In the genomic region with DNA sequence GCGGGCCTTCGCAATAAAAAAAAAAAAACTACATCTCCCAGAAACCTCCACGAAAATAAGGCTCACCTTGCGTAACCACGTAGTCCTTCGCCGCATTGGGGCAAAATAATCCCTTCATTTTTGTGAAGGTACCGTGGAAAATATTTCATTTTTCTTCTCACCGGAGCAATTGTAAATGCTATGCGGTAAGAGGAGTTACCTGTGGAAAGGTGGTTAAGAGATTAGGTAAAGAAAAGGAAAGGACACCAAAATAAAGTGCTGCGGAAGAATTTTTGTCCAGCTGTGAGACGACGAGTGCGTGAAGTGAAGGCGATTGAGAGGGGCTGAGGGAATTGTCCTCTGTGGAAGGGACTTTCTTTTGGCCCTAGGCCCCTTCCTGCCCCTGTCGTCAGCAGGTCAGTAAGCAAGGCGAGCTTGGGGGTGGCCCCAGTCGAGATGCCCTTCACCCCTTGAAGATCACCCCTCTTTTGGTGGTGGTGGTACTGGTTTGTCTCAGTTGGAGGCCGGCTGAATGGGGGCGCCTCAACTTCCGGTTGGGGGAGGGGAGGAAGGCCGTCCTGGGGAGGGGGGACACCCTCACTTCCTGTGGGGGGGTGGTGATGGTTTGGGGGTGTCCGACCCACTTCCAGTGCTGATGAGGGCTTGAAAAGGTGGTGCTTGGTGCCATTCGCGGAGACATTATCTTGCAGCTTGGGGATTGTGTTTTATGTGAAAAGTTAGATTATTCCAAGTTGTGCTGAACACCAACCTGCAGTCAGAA, we compare ENCODE assay signal across 1 cellular context.
A peak's percentile ranks its signal among the peaks of the same experiment; 100 is the strongest.
TF ChIP-seq lines count a peak whose summit lies in the region.

Gene HMG20A, plus strand, starts transcription at position 279 of the 760 bp plus-strand sequence. CDS start 37,520 bp downstream, outside the sequence.

TF ChIP-seq in GM12878, 131 proteins besides CTCF, POLR2A, EP300 and RAD21 (continued from another document and continues in another):
- TF ChIP-seq, protein P1, sequence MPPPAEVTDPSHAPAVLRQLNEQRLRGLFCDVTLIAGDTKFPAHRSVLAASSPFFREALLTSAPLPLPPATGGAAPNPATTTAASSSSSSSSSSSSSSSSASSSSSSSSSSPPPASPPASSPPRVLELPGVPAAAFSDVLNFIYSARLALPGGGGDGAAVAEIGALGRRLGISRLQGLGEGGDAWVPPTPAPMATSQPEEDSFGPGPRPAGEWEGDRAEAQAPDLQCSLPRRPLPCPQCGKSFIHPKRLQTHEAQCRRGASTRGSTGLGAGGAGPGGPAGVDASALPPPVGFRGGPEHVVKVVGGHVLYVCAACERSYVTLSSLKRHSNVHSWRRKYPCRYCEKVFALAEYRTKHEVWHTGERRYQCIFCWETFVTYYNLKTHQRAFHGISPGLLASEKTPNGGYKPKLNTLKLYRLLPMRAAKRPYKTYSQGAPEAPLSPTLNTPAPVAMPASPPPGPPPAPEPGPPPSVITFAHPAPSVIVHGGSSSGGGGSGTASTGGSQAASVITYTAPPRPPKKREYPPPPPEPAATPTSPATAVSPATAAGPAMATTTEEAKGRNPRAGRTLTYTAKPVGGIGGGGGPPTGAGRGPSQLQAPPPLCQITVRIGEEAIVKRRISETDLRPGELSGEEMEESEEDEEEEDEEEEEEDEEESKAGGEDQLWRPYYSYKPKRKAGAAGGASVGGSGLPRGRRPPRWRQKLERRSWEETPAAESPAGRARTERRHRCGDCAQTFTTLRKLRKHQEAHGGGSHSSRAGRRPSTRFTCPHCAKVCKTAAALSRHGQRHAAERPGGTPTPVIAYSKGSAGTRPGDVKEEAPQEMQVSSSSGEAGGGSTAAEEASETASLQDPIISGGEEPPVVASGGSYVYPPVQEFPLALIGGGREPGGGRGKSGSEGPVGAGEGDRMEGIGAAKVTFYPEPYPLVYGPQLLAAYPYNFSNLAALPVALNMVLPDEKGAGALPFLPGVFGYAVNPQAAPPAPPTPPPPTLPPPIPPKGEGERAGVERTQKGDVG (CRISPR knock-in tag; IDR thresholded peaks at IDR 0.05), result no peak
- TF ChIP-seq ZSCAN29 (IDR thresholded peaks at IDR 0.05) (no peak), BHLHE40 (IDR thresholded peaks at IDR 0.05; ENCODE audit: borderline replicate concordance in 1 of 2, low read depth in 2 of 2, low read length in 1 of 2) (peak in 1 of 2 experiments; percentile 17; a peak in 1 of 4 replicates), RBBP5 (conservative IDR thresholded peaks at IDR 0.05) (no peak), ZZZ3 (IDR thresholded peaks at IDR 0.05; ENCODE audit: control insufficient read depth, insufficient read length, low read depth) (no peak), HDGF (IDR thresholded peaks at IDR 0.05) (0 out of 2 replicates have a peak, but pooled peaks have one; percentile 60), JUNB (IDR thresholded peaks at IDR 0.05) (0 out of 2 replicates have a peak, but pooled peaks have one; percentile 23), ZNF24 (IDR thresholded peaks at IDR 0.05) (no peak), PML (IDR thresholded peaks at IDR 0.05; ENCODE audit: low read length) (no peak; the same call in 1 of the 2 replicates), MYB (IDR thresholded peaks at IDR 0.05; ENCODE audit: borderline replicate concordance, low read depth, low read length) (no peak), NR2C1 (IDR thresholded peaks at IDR 0.05) (peak; percentile 84), MYC (IDR thresholded peaks at IDR 0.05; ENCODE audit: insufficient read depth, insufficient read length, insufficient replicate concordance, low read length, severe bottlenecking) (no peak), YBX1 (IDR thresholded peaks at IDR 0.05) (no peak), EED (IDR thresholded peaks at IDR 0.05; ENCODE audit: low read depth) (peak; percentile 58; the same call in 1 of the 2 replicates), HSF1 (IDR thresholded peaks at IDR 0.05; ENCODE audit: low read depth, low read length) (0 out of 2 replicates have a peak, but pooled peaks have one; percentile 29), STAT3 (IDR thresholded peaks at IDR 0.05; ENCODE audit: low read depth, low read length) (no peak), CBX3 (IDR thresholded peaks at IDR 0.05; ENCODE audit: borderline replicate concordance, low read depth) (no peak), TCF3 (IDR thresholded peaks at IDR 0.05; ENCODE audit: borderline replicate concordance, insufficient read depth, low read depth, low read length) (0 out of 2 replicates have a peak, but pooled peaks have one; percentile 37), IRF4 (IDR thresholded peaks at IDR 0.05; ENCODE audit: low read depth, low read length) (0 out of 2 replicates have a peak, but pooled peaks have one; percentile 6), POLR2AphosphoS5 (IDR thresholded peaks at IDR 0.05; ENCODE audit: low read length) (peak; percentile 87), ZNF687 (IDR thresholded peaks at IDR 0.05) (0 out of 2 replicates have a peak, but pooled peaks have one; percentile 36), NBN (IDR thresholded peaks at IDR 0.05) (peak; percentile 98), SMARCA5 (IDR thresholded peaks at IDR 0.05) (no peak; the same call in 1 of the 2 replicates), KLF5 (IDR thresholded peaks at IDR 0.05; ENCODE audit: partially characterized antibody) (peak; percentile 33), POU2F2 (IDR thresholded peaks at IDR 0.05; ENCODE audit: borderline replicate concordance, low read depth, low read length) (peak; percentile 35; the same call in 2 of the 3 replicates), E2F8 (IDR thresholded peaks at IDR 0.05; ENCODE audit: low read depth, partially characterized antibody) (peak; percentile 80), SIN3A (IDR thresholded peaks at IDR 0.05; ENCODE audit: low read depth, low read length) (no peak), YY1 (IDR thresholded peaks at IDR 0.05; ENCODE audit: low read depth, low read length) (peak; percentile 45; the same call in 1 of the 2 replicates), DPF2 (IDR thresholded peaks at IDR 0.05) (peak; percentile 58), TCF12 (IDR thresholded peaks at IDR 0.05; ENCODE audit: low read depth, low read length) (0 out of 2 replicates have a peak, but pooled peaks have one; percentile 26), SUZ12 (IDR thresholded peaks at IDR 0.05; ENCODE audit: unreplicated experiment) (no peak), TARDBP (IDR thresholded peaks at IDR 0.05; ENCODE audit: borderline replicate concordance) (peak; percentile 89), MXI1 (IDR thresholded peaks at IDR 0.05; ENCODE audit: low read depth, low read length) (no peak; the same call in 1 of the 2 replicates), SREBF1 (IDR thresholded peaks at IDR 0.05; ENCODE audit: low read length) (peak; percentile 57; the same call in 1 of the 2 replicates), SMC3 (IDR thresholded peaks at IDR 0.05; ENCODE audit: borderline replicate concordance, low read length) (no peak), ETV6 (conservative IDR thresholded peaks at IDR 0.05 in 1 of 2, IDR thresholded peaks at IDR 0.05 in 1 of 2; ENCODE audit: borderline replicate concordance in 1 of 2, low read depth in 1 of 2) (peak in 1 of 2 experiments; percentile 20; a peak in 1 of 4 replicates)
- TF ChIP-seq, protein P2, sequence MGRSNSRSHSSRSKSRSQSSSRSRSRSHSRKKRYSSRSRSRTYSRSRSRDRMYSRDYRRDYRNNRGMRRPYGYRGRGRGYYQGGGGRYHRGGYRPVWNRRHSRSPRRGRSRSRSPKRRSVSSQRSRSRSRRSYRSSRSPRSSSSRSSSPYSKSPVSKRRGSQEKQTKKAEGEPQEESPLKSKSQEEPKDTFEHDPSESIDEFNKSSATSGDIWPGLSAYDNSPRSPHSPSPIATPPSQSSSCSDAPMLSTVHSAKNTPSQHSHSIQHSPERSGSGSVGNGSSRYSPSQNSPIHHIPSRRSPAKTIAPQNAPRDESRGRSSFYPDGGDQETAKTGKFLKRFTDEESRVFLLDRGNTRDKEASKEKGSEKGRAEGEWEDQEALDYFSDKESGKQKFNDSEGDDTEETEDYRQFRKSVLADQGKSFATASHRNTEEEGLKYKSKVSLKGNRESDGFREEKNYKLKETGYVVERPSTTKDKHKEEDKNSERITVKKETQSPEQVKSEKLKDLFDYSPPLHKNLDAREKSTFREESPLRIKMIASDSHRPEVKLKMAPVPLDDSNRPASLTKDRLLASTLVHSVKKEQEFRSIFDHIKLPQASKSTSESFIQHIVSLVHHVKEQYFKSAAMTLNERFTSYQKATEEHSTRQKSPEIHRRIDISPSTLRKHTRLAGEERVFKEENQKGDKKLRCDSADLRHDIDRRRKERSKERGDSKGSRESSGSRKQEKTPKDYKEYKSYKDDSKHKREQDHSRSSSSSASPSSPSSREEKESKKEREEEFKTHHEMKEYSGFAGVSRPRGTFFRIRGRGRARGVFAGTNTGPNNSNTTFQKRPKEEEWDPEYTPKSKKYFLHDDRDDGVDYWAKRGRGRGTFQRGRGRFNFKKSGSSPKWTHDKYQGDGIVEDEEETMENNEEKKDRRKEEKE (IDR thresholded peaks at IDR 0.05), result no peak
- TF ChIP-seq, protein P3, sequence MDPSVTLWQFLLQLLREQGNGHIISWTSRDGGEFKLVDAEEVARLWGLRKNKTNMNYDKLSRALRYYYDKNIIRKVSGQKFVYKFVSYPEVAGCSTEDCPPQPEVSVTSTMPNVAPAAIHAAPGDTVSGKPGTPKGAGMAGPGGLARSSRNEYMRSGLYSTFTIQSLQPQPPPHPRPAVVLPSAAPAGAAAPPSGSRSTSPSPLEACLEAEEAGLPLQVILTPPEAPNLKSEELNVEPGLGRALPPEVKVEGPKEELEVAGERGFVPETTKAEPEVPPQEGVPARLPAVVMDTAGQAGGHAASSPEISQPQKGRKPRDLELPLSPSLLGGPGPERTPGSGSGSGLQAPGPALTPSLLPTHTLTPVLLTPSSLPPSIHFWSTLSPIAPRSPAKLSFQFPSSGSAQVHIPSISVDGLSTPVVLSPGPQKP (IDR thresholded peaks at IDR 0.05; ENCODE audit: low read depth, low read length), result no peak; the same call in 1 of the 2 replicates
- TF ChIP-seq, protein P4, sequence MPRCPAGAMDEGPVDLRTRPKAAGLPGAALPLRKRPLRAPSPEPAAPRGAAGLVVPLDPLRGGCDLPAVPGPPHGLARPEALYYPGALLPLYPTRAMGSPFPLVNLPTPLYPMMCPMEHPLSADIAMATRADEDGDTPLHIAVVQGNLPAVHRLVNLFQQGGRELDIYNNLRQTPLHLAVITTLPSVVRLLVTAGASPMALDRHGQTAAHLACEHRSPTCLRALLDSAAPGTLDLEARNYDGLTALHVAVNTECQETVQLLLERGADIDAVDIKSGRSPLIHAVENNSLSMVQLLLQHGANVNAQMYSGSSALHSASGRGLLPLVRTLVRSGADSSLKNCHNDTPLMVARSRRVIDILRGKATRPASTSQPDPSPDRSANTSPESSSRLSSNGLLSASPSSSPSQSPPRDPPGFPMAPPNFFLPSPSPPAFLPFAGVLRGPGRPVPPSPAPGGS (IDR thresholded peaks at IDR 0.05; ENCODE audit: borderline replicate concordance, insufficient read depth, low read depth, low read length, poor library complexity, severe bottlenecking), result no peak
